9 cellular contexts compared by ENCODE assay signal in the genomic region with DNA sequence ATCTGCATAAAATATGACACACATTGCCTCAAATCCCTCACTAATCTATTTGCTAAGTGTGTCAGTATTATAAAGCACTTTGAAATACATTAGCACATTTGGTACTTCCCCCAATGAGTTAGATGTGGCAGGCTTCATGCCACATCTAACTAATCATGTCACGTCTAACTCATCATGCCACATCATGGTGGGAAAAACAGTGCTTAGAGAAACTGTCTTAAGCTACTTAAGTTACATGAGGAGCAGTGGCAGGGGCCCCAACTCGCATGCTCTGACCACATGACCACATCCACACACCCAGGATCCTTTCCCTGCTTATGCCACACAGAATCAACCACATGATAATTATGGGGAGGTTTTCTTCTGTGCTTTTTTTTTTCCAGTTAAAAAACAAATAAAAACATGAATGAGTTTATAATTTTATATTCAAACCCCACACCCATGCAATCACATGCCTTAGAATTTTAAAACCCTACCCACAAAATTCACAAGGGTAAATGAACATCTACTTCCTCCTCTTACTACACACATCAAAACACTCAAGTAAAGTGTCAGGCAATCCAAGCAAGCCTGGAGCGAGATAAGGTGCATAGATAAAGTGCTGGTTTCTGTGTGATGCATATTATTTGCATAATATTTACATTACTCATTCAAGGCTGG. TPM values are rescaled to one million over a fixed set of nuclear protein-coding genes. Genes with fewer than 3 reads are reported as not detected.
A peak's percentile ranks its signal among the peaks of the same experiment; 100 is the strongest.
DNase-seq lines count a peak whose midpoint lies in the region; ATAC-seq and TF ChIP-seq lines count a peak whose summit lies in the region.
"Had no signal": no experiment of that assay in that cellular context is flagged by ENCODE, and none has a peak within 500 bp of the region (broad histone marks: within the 10 kb centered on the region; RNA-seq: fewer than 3 reads in every experiment).

No MANE protein-coding gene starts in this region.

- ATAC-seq in GM18505 (IDR thresholded peaks at IDR 0.05; ENCODE audit: unreplicated experiment) (peak; percentile 67), GM21825 (IDR thresholded peaks at IDR 0.05; ENCODE audit: unreplicated experiment) (peak; percentile 55), foreskin keratinocyte (peak; percentile 80), right lobe of liver (no peak)
- no peak for ATAC-seq in natural killer cell treated with Interleukin-12 subunit alpha and Interleukin-12 subunit beta and Interleukin-15 and Interleukin-18, amount 100 ng/mL, for 72 hours

- H3K27me3 Mint-ChIP-seq in natural killer cell treated with Interleukin-12 subunit alpha and Interleukin-12 subunit beta and Interleukin-15 and Interleukin-18, amount 100 ng/mL, for 72 hours = peaks cover 0 to 21% of the 10 kb centered on the region in 2 donors

- no peak overlapping the region for H3K4me3 Mint-ChIP-seq in natural killer cell treated with Interleukin-12 subunit alpha and Interleukin-12 subunit beta and Interleukin-15 and Interleukin-18, amount 100 ng/mL, for 72 hours

- TF ChIP-seq POLR2A in GM18505 (IDR thresholded peaks at IDR 0.05; ENCODE audit: borderline replicate concordance, extremely low read depth, insufficient read depth, insufficient read length) (no peak), right lobe of liver (IDR thresholded peaks at IDR 0.05) (no peak)

- 20% methylated on average over 3 of the region's 3 CpGs for WGBS in right lobe of liver (ENCODE audit: insufficient coverage, low coverage, low lambda C conversion rate, missing lambda C conversion rate)

- H3K9me3 Mint-ChIP-seq in natural killer cell treated with Interleukin-12 subunit alpha and Interleukin-12 subunit beta and Interleukin-15 and Interleukin-18, amount 100 ng/mL, for 72 hours = peaks cover 4% of the 10 kb centered on the region

- no peaks in the 10 kb centered on the region for H3K9me3 ChIP-seq in right lobe of liver

- peak overlapping the region; percentile 97 for H3K27ac ChIP-seq in foreskin keratinocyte
- no peak overlapping the region for H3K27ac ChIP-seq in right lobe of liver

- peaks cover 37% of the 10 kb centered on the region for H3K4me1 ChIP-seq in foreskin keratinocyte
- H3K4me1 ChIP-seq in right lobe of liver = no peaks in the 10 kb centered on the region

- H3K4me1 Mint-ChIP-seq in natural killer cell treated with Interleukin-12 subunit alpha and Interleukin-12 subunit beta and Interleukin-15 and Interleukin-18, amount 100 ng/mL, for 72 hours (ENCODE audit: low read depth in 2 of 2) = no peaks in the 10 kb centered on the region

- no peaks in the 10 kb centered on the region for H3K36me3 ChIP-seq in right lobe of liver

- DNase-seq in NCI-H226 = peak; percentile 55
- peak; percentile 84 to 91 for DNase-seq in foreskin keratinocyte
- DNase-seq in right lobe of liver = no peak
- DNase-seq in pons (ENCODE audit: low spot score) = no peak
- DNase-seq in natural killer cell treated with Interleukin-12 subunit alpha and Interleukin-12 subunit beta and Interleukin-15 and Interleukin-18, amount 100 ng/mL, for 72 hours (ENCODE audit: low spot score) = no peak
- DNase-seq in HUDEP-2 (lab: John Stamatoyannopoulos, UW; ENCODE audit: unreplicated experiment in 76 of 76) = no peak

- H3K27me3 ChIP-seq in foreskin keratinocyte = no peaks in the 10 kb centered on the region
- no peaks in the 10 kb centered on the region for H3K27me3 ChIP-seq in right lobe of liver

- H3K27ac Mint-ChIP-seq in natural killer cell treated with Interleukin-12 subunit alpha and Interleukin-12 subunit beta and Interleukin-15 and Interleukin-18, amount 100 ng/mL, for 72 hours = no peak overlapping the region

- TF ChIP-seq CTCF in foreskin keratinocyte (conservative IDR thresholded peaks at IDR 0.05) (no peak), right lobe of liver (IDR thresholded peaks at IDR 0.05) (no peak)

- H3K4me3 ChIP-seq in right lobe of liver = no peak overlapping the region

- no peaks in the 10 kb centered on the region for H3K36me3 Mint-ChIP-seq in natural killer cell treated with Interleukin-12 subunit alpha and Interleukin-12 subunit beta and Interleukin-15 and Interleukin-18, amount 100 ng/mL, for 72 hours

- intact Hi-C loops in right lobe of liver (cut with DNase I) = no loop called here

RNA-seq across cellular contexts. Expression of a gene that starts 1.6 kb away (rescaled TPM):
- 1.7 and 2.8 TPM in 2 replicates for total RNA-seq in foreskin keratinocyte
- polyA plus RNA-seq in foreskin keratinocyte = 0.35 and 0.44 TPM in 2 replicates
- total RNA-seq in right lobe of liver = not detected
- total RNA-seq in natural killer cell treated with Interleukin-12 subunit alpha and Interleukin-12 subunit beta and Interleukin-15 and Interleukin-18, amount 100 ng/mL, for 72 hours = not detected
- total RNA-seq: NCI-H460 had no signal

Comparison
In these comparisons a context has a peak if more than half of its experiments do, and no peak if none do; other contexts are left out.
1. ATAC-seq: peak in GM18505 (single experiment), GM21825 (single experiment) and foreskin keratinocyte (single experiment); none in right lobe of liver (0 of 4) and natural killer cell treated with Interleukin-12 subunit alpha and Interleukin-12 subunit beta and Interleukin-15 and Interleukin-18, amount 100 ng/mL, for 72 hours (0 of 2).
2. DNase-seq: peak in NCI-H226 (single experiment) and foreskin keratinocyte (2 of 2); none in right lobe of liver (0 of 3), pons (single experiment), natural killer cell treated with Interleukin-12 subunit alpha and Interleukin-12 subunit beta and Interleukin-15 and Interleukin-18, amount 100 ng/mL, for 72 hours (single experiment) and HUDEP-2 (0 of 76).